In genomic region chr5:152178350-152178699, GRCh38 we compare ENCODE assay signal across 21 cellular contexts.
"Had no signal": no experiment of that assay in that cellular context is flagged by ENCODE, and none has a peak within 500 bp of the region (broad histone marks: within the 10 kb centered on the region; RNA-seq: fewer than 3 reads in every experiment).

No MANE protein-coding gene starts in this region.

- FAIRE-seq: endometrium, frontal cortex, islet of Langerhans, small intestine had no signal

- ATAC-seq: esophagus mucosa; heart right ventricle; lower lobe of right lung; natural killer cell treated with Interleukin-12 subunit alpha and Interleukin-12 subunit beta and Interleukin-15 and Interleukin-18, amount 100 ng/mL, for 72 hours had no signal

- H3K27ac Mint-ChIP-seq: memory B cell; natural killer cell treated with Interleukin-12 subunit alpha and Interleukin-12 subunit beta and Interleukin-15 and Interleukin-18, amount 100 ng/mL, for 72 hours; neural progenitor cell had no signal

- H3K36me3 Mint-ChIP-seq: natural killer cell treated with Interleukin-12 subunit alpha and Interleukin-12 subunit beta and Interleukin-15 and Interleukin-18, amount 100 ng/mL, for 72 hours had no signal

- H3K4me3 Mint-ChIP-seq: memory B cell; natural killer cell treated with Interleukin-12 subunit alpha and Interleukin-12 subunit beta and Interleukin-15 and Interleukin-18, amount 100 ng/mL, for 72 hours; neural progenitor cell had no signal

- H3K4me1 Mint-ChIP-seq: memory B cell, neural progenitor cell had no signal

- DNase-seq: effector memory CD4-positive, alpha-beta T cell; heart right ventricle; hypothalamus; left ventricle myocardium inferior; lower lobe of right lung; midbrain; nucleus accumbens; ovary; sigmoid colon; small intestine; stimulated activated CD4-positive, alpha-beta T cell treated with anti-CD3 and anti-CD28 coated beads, Interleukin-2, amount 100 ng/mL, for 48 hours; stimulated activated naive CD4-positive, alpha-beta T cell treated with Interleukin-2 at 50 U/mL for 16 hours; tibial artery; upper lobe of left lung had no signal
